Comparison of ENCODE assay signal across 17 cellular contexts in the genomic region with DNA sequence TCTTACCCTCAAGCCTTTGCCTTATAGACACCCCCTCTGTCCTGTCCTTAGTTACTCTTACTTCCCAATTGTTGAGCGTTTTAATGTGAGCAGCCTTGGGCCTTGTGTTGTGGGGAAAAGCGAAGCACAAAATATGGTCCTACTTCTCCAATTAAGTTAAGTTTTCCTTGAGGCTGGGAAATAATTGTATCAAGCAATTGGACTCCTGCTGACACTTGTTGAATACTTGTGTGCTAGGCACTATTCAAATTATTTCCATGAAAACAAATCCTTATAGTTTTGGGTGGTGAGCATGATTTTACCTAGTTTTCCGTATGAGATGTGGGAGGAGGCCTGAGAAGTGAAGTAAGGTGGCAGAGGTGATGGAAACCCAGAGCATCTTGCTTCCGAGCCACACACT. TPM values are rescaled to one million over a fixed set of nuclear protein-coding genes. Genes with fewer than 3 reads are reported as not detected.
DNase-seq lines count a peak whose midpoint lies in the region; ATAC-seq, FAIRE-seq and TF ChIP-seq lines count a peak whose summit lies in the region.
"Had no signal": no experiment of that assay in that cellular context is flagged by ENCODE, and none has a peak within 500 bp of the region (broad histone marks: within the 10 kb centered on the region; RNA-seq: fewer than 3 reads in every experiment).

No MANE protein-coding gene starts in this region.

- no peaks in the 10 kb centered on the region for H3K27me3 Mint-ChIP-seq in activated naive CD8-positive, alpha-beta T cell
- no peaks in the 10 kb centered on the region for H3K27me3 Mint-ChIP-seq in activated naive CD8-positive, alpha-beta T cell treated with anti-CD3 and anti-CD28 coated beads for 36 hours
- H3K27me3 Mint-ChIP-seq in endothelial cell (ENCODE audit: unreplicated experiment) = peaks cover 7% of the 10 kb centered on the region
- H3K27me3 Mint-ChIP-seq in stimulated activated naive B cell treated with anti-CD40 and anti-IgM and Interleukin-4, amounts not matched to agents 10 μg/mL and 1 μg/mL and 100 μg/mL, for 72 hours = no peaks in the 10 kb centered on the region
- H3K27me3 Mint-ChIP-seq: B cell had no signal

- no peak overlapping the region for H3K4me3 ChIP-seq in left lung
- H3K4me3 ChIP-seq: BLaER1 treated with 17β-estradiol and CSF1 and Interleukin-3, amounts not matched to agents 10 nM and 100 nM had no signal

- no peaks in the 10 kb centered on the region for H3K9me3 Mint-ChIP-seq in activated naive CD8-positive, alpha-beta T cell (ENCODE audit: low read depth)
- H3K9me3 Mint-ChIP-seq in activated naive CD8-positive, alpha-beta T cell treated with anti-CD3 and anti-CD28 coated beads for 36 hours = no peaks in the 10 kb centered on the region
- no peaks in the 10 kb centered on the region for H3K9me3 Mint-ChIP-seq in endothelial cell (ENCODE audit: unreplicated experiment)
- H3K9me3 Mint-ChIP-seq in stimulated activated naive B cell treated with anti-CD40 and anti-IgM and Interleukin-4, amounts not matched to agents 10 μg/mL and 1 μg/mL and 100 μg/mL, for 72 hours = no peaks in the 10 kb centered on the region
- H3K9me3 Mint-ChIP-seq: CD8-positive, alpha-beta T cell; H9 had no signal

- DNase-seq in activated naive CD8-positive, alpha-beta T cell treated with anti-CD3 and anti-CD28 coated beads for 36 hours = no peak
- no peak for DNase-seq in RWPE1 (ENCODE audit: low spot score)
- DNase-seq in endothelial cell (ENCODE audit: low spot score) = no peak
- no peak for DNase-seq in stimulated activated naive B cell treated with anti-CD40 and anti-IgM and Interleukin-4, amounts not matched to agents 10 μg/mL and 1 μg/mL and 100 μg/mL, for 72 hours
- no peak for DNase-seq in left lung
- DNase-seq in NCI-H1417 treated with DMSO at 0.1 percent for 48 hours (lab: John Stamatoyannopoulos, UW) = no peak
- no peak for DNase-seq in GM12891 (ENCODE audit: insufficient read length, low spot score)
- DNase-seq: Calu3; CD8-positive, alpha-beta T cell; DMS79 treated with DMSO at 0.1 percent for 48 hours; GF-D8; H9 had no signal

- peak overlapping the region; percentile 47 for H3K27ac Mint-ChIP-seq in activated naive CD8-positive, alpha-beta T cell
- no peak overlapping the region for H3K27ac Mint-ChIP-seq in activated naive CD8-positive, alpha-beta T cell treated with anti-CD3 and anti-CD28 coated beads for 36 hours
- no peak overlapping the region for H3K27ac Mint-ChIP-seq in endothelial cell (ENCODE audit: unreplicated experiment)
- peak overlapping the region; percentile 37 for H3K27ac Mint-ChIP-seq in stimulated activated naive B cell treated with anti-CD40 and anti-IgM and Interleukin-4, amounts not matched to agents 10 μg/mL and 1 μg/mL and 100 μg/mL, for 72 hours
- H3K27ac Mint-ChIP-seq: B cell, H9 had no signal

- H3K4me1 ChIP-seq in left lung = peaks cover 0 to 4% of the 10 kb centered on the region in 2 donors

- intact Hi-C loops in left lung (cut with DNase I) = no loop called here

- TF ChIP-seq CTCF in RWPE1 (conservative IDR thresholded peaks at IDR 0.05; ENCODE audit: low read depth) = no peak
- TF ChIP-seq CTCF in endothelial cell (IDR thresholded peaks at IDR 0.05; ENCODE audit: unreplicated experiment) = no peak
- TF ChIP-seq CTCF in left lung (IDR thresholded peaks at IDR 0.05) = no peak

- no peaks in the 10 kb centered on the region for H3K36me3 Mint-ChIP-seq in activated naive CD8-positive, alpha-beta T cell
- no peaks in the 10 kb centered on the region for H3K36me3 Mint-ChIP-seq in activated naive CD8-positive, alpha-beta T cell treated with anti-CD3 and anti-CD28 coated beads for 36 hours
- peaks cover 19% of the 10 kb centered on the region for H3K36me3 Mint-ChIP-seq in endothelial cell (ENCODE audit: low read depth, unreplicated experiment)
- peaks cover 18 to 27% of the 10 kb centered on the region in 2 donors for H3K36me3 Mint-ChIP-seq in stimulated activated naive B cell treated with anti-CD40 and anti-IgM and Interleukin-4, amounts not matched to agents 10 μg/mL and 1 μg/mL and 100 μg/mL, for 72 hours

- H3K36me3 ChIP-seq in left lung = peaks cover 0 to 48% of the 10 kb centered on the region in 2 donors

- CTCF ChIA-PET in RWPE1 (lab: Yijun Ruan, JAX) = no interaction called here

- H3K27ac ChIP-seq in RWPE1 (peak overlapping the region; percentile 47), left lung (no peak overlapping the region)
- H3K27ac ChIP-seq: BLaER1 treated with 17β-estradiol and CSF1 and Interleukin-3, amounts not matched to agents 10 nM and 100 nM; HL-60 had no signal

- FAIRE-seq in GM12891 (lab: Jason Lieb, UNC) = no peak
- FAIRE-seq: H1 had no signal

- H3K4me1 Mint-ChIP-seq in activated naive CD8-positive, alpha-beta T cell (ENCODE audit: low read depth) = peaks cover 18% of the 10 kb centered on the region
- H3K4me1 Mint-ChIP-seq in activated naive CD8-positive, alpha-beta T cell treated with anti-CD3 and anti-CD28 coated beads for 36 hours = peaks cover 3% of the 10 kb centered on the region
- H3K4me1 Mint-ChIP-seq in endothelial cell (ENCODE audit: unreplicated experiment) = peaks cover 6% of the 10 kb centered on the region
- peaks cover 6 to 24% of the 10 kb centered on the region in 2 donors for H3K4me1 Mint-ChIP-seq in stimulated activated naive B cell treated with anti-CD40 and anti-IgM and Interleukin-4, amounts not matched to agents 10 μg/mL and 1 μg/mL and 100 μg/mL, for 72 hours

- POLR2A ChIA-PET in RWPE1 (lab: Yijun Ruan, JAX; ENCODE audit: low non-redundant PET) = no interaction called here

- H3K27me3 ChIP-seq in left lung = no peaks in the 10 kb centered on the region
- H3K27me3 ChIP-seq: BLaER1 treated with 17β-estradiol and CSF1 and Interleukin-3, amounts not matched to agents 10 nM and 100 nM had no signal

- no peak for ATAC-seq in stimulated activated naive B cell treated with anti-CD40 and anti-IgM and Interleukin-4, amounts not matched to agents 10 μg/mL and 1 μg/mL and 100 μg/mL, for 72 hours (replicated peaks)
- ATAC-seq in left lung = no peak
- ATAC-seq: CD8-positive, alpha-beta T cell had no signal

- no peaks in the 10 kb centered on the region for H3K9me3 ChIP-seq in left lung
- H3K9me3 ChIP-seq: BLaER1 treated with 17β-estradiol and CSF1 and Interleukin-3, amounts not matched to agents 10 nM and 100 nM had no signal

- no peak overlapping the region for H3K4me3 Mint-ChIP-seq in activated naive CD8-positive, alpha-beta T cell
- no peak overlapping the region for H3K4me3 Mint-ChIP-seq in activated naive CD8-positive, alpha-beta T cell treated with anti-CD3 and anti-CD28 coated beads for 36 hours
- peak overlapping the region; percentile 24 for H3K4me3 Mint-ChIP-seq in endothelial cell (ENCODE audit: unreplicated experiment)
- no peak overlapping the region for H3K4me3 Mint-ChIP-seq in stimulated activated naive B cell treated with anti-CD40 and anti-IgM and Interleukin-4, amounts not matched to agents 10 μg/mL and 1 μg/mL and 100 μg/mL, for 72 hours
- H3K4me3 Mint-ChIP-seq: B cell; CD8-positive, alpha-beta T cell; H9 had no signal

- TF ChIP-seq POLR2A in GM12891 (IDR thresholded peaks at IDR 0.05; ENCODE audit: low read depth, low read length) = no peak

TF ChIP-seq in GM12891, 5 proteins besides CTCF, POLR2A, EP300 and RAD21:
- TF ChIP-seq POLR2AphosphoS5 (IDR thresholded peaks at IDR 0.05; ENCODE audit: low read depth, low read length) (no peak), POU2F2 (IDR thresholded peaks at IDR 0.05; ENCODE audit: low read depth, low read length) (no peak), SPI1 (IDR thresholded peaks at IDR 0.05; ENCODE audit: low read depth, low read length) (no peak), PAX5 (IDR thresholded peaks at IDR 0.05; ENCODE audit: insufficient read depth, low read length, severe bottlenecking) (no peak)

RNA-seq across cellular contexts. Expression of a gene that starts 5.4 kb away (rescaled TPM):
- total RNA-seq in activated naive CD8-positive, alpha-beta T cell treated with anti-CD3 and anti-CD28 coated beads for 36 hours = 10 to 100 TPM; 14.4 to 16.2 TPM
- total RNA-seq in endothelial cell (ENCODE audit: unreplicated experiment) = 15.3 TPM
- 10 to 100 TPM; 11.5 to 12.0 TPM for total RNA-seq in left lung
- 4.2 TPM for polyA plus RNA-seq in GM12891 (2012; ENCODE audit: low read depth, missing spikeins)

RNA-seq across cellular contexts. Expression of a gene that starts 17.1 kb away (rescaled TPM):
- total RNA-seq in activated naive CD8-positive, alpha-beta T cell treated with anti-CD3 and anti-CD28 coated beads for 36 hours = 10 to 100 TPM; 12.5 to 14.6 TPM
- total RNA-seq in endothelial cell (ENCODE audit: unreplicated experiment) (12.8 TPM), left lung (1 to 10 TPM; 7.4 to 9.0 TPM)
- 4.1 TPM for polyA plus RNA-seq in GM12891 (2012; ENCODE audit: low read depth, missing spikeins)

Comparison
In these comparisons a context has a peak if more than half of its experiments do, and no peak if none do; other contexts are left out.
1. H3K27ac Mint-ChIP-seq: peak in activated naive CD8-positive, alpha-beta T cell (single experiment) and stimulated activated naive B cell treated with anti-CD40 and anti-IgM and Interleukin-4, amounts not matched to agents 10 μg/mL and 1 μg/mL and 100 μg/mL, for 72 hours (single experiment); none in activated naive CD8-positive, alpha-beta T cell treated with anti-CD3 and anti-CD28 coated beads for 36 hours (single experiment) and endothelial cell (single experiment).